In genomic region chrX:11792461-11793421, GRCh38 we compare ENCODE assay signal across 8 cellular contexts. TPM values are rescaled to one million over a fixed set of nuclear protein-coding genes. Genes with fewer than 3 reads are reported as not detected.
DNase-seq lines count a peak whose midpoint lies in the region; ATAC-seq and TF ChIP-seq lines count a peak whose summit lies in the region.

No MANE protein-coding gene starts in this region.

- H3K56ac ChIP-seq in H9 (ENCODE audit: insufficient read length, low read depth, low read length), result no peak overlapping the region

- no peak overlapping the region for H3K27ac ChIP-seq in H9 (ENCODE audit: insufficient read length, low read depth, low read length)

- TF ChIP-seq CTCF in H9 (conservative IDR thresholded peaks at IDR 0.05), result no peak

- H2AFZ ChIP-seq in H9 (ENCODE audit: low read length), result no peak overlapping the region

- H2BK5ac ChIP-seq in H9 (ENCODE audit: insufficient read length, low read length), result no peak overlapping the region

- H3K79me2 ChIP-seq in H9 (ENCODE audit: insufficient read depth, low read length), result no peaks in the 10 kb centered on the region

- no peak overlapping the region for H4K91ac ChIP-seq in H9 (ENCODE audit: insufficient read length, low read depth, low read length)

- no peak overlapping the region for H2BK12ac ChIP-seq in H9 (ENCODE audit: insufficient read length, low read depth, low read length)

- no peak overlapping the region for H3T11ph ChIP-seq in H9 (ENCODE audit: low read length)

- peak overlapping the region; percentile 47 for H3K4me3 Mint-ChIP-seq in activated naive CD8-positive, alpha-beta T cell treated with anti-CD3 and anti-CD28 coated beads, Interleukin-2, amount 10 ng/mL, durations not matched to agents 7 days and 5 days
- H3K4me3 Mint-ChIP-seq in stimulated activated memory B cell treated with anti-CD40 and anti-IgM and Interleukin-4, amounts not matched to agents 10 μg/mL and 1 μg/mL and 100 μg/mL, for 72 hours, result peak overlapping the region; percentile 28
- no peak overlapping the region for H3K4me3 Mint-ChIP-seq in H9

- no peaks in the 10 kb centered on the region for H3K27me3 ChIP-seq in H9 (ENCODE audit: insufficient read depth, low read length)

- H3K9ac ChIP-seq in H9 (ENCODE audit: extremely low read depth, insufficient read length, low read length), result no peak overlapping the region

- no peak overlapping the region for H4K5ac ChIP-seq in H9 (ENCODE audit: insufficient read length, low read depth, low read length)

- WGBS in H9 (ENCODE audit: extremely low coverage, insufficient read length, low lambda C conversion rate), result no CpG with 5 or more reads among the region's 8 CpGs

- POLR2A ChIA-PET in activated naive CD8-positive, alpha-beta T cell treated with anti-CD3 and anti-CD28 coated beads, Interleukin-2, amount 10 ng/mL, durations not matched to agents 7 days and 5 days (lab: Charles Lee), result no interaction called here

- no peaks in the 10 kb centered on the region for H3K27me3 Mint-ChIP-seq in activated naive CD8-positive, alpha-beta T cell treated with anti-CD3 and anti-CD28 coated beads, Interleukin-2, amount 10 ng/mL, durations not matched to agents 7 days and 5 days
- no peaks in the 10 kb centered on the region for H3K27me3 Mint-ChIP-seq in stimulated activated memory B cell treated with anti-CD40 and anti-IgM and Interleukin-4, amounts not matched to agents 10 μg/mL and 1 μg/mL and 100 μg/mL, for 72 hours
- H3K27me3 Mint-ChIP-seq in H9 (ENCODE audit: low read depth), result no peaks in the 10 kb centered on the region

- no peaks in the 10 kb centered on the region for H3K9me3 ChIP-seq in H9 (ENCODE audit: control insufficient read depth, low read depth, low read length)

- H3K4me2 ChIP-seq in H9 (ENCODE audit: insufficient read depth, insufficient read length, low read length), result no peak overlapping the region

- no peaks in the 10 kb centered on the region for H3K9me3 Mint-ChIP-seq in activated naive CD8-positive, alpha-beta T cell treated with anti-CD3 and anti-CD28 coated beads, Interleukin-2, amount 10 ng/mL, durations not matched to agents 7 days and 5 days
- no peaks in the 10 kb centered on the region for H3K9me3 Mint-ChIP-seq in stimulated activated memory B cell treated with anti-CD40 and anti-IgM and Interleukin-4, amounts not matched to agents 10 μg/mL and 1 μg/mL and 100 μg/mL, for 72 hours
- peaks cover 55 to 67% of the 10 kb centered on the region in 2 experiments for H3K9me3 Mint-ChIP-seq in H9

- no peak overlapping the region for H3K14ac ChIP-seq in H9 (ENCODE audit: insufficient read depth, low read length)

- H3K18ac ChIP-seq in H9 (ENCODE audit: insufficient read length, low read depth, low read length), result no peak overlapping the region

- H3K4ac ChIP-seq in H9 (ENCODE audit: low read depth, low read length), result no peak overlapping the region

- H2BK15ac ChIP-seq in H9 (ENCODE audit: low read depth, low read length), result no peak overlapping the region

- H3K23me2 ChIP-seq in H9 (ENCODE audit: insufficient read length, low read depth, low read length, poor library complexity, severe bottlenecking), result no peaks in the 10 kb centered on the region

- H3K4me1 Mint-ChIP-seq in activated naive CD8-positive, alpha-beta T cell treated with anti-CD3 and anti-CD28 coated beads, Interleukin-2, amount 10 ng/mL, durations not matched to agents 7 days and 5 days, result peaks cover 19% of the 10 kb centered on the region
- H3K4me1 Mint-ChIP-seq in stimulated activated memory B cell treated with anti-CD40 and anti-IgM and Interleukin-4, amounts not matched to agents 10 μg/mL and 1 μg/mL and 100 μg/mL, for 72 hours, result peaks cover 26% of the 10 kb centered on the region
- H3K4me1 Mint-ChIP-seq in H9, result peaks cover 8 to 12% of the 10 kb centered on the region in 2 experiments

- no peak overlapping the region for H4K8ac ChIP-seq in H9 (replicated peaks; ENCODE audit: insufficient read length, low read depth, low read length)

- no peaks in the 10 kb centered on the region for H4K20me1 ChIP-seq in H9 (ENCODE audit: control insufficient read depth, insufficient read depth, insufficient read length)

- DNase-seq in RPMI8226 (peak; percentile 92), H9 (no peak), DMS 273 (lab: John Stamatoyannopoulos, UW; ENCODE audit: unreplicated experiment) (no peak)
- DNase-seq in activated naive CD8-positive, alpha-beta T cell treated with anti-CD3 and anti-CD28 coated beads, Interleukin-2, amount 10 ng/mL, durations not matched to agents 7 days and 5 days, result peak; percentile 47

- H2BK20ac ChIP-seq in H9 (ENCODE audit: low read depth, low read length, poor library complexity, severe bottlenecking), result no peak overlapping the region

- no peak overlapping the region for H2BK120ac ChIP-seq in H9 (ENCODE audit: low read depth, low read length, poor library complexity, severe bottlenecking)

- H3K27ac Mint-ChIP-seq in activated naive CD8-positive, alpha-beta T cell treated with anti-CD3 and anti-CD28 coated beads, Interleukin-2, amount 10 ng/mL, durations not matched to agents 7 days and 5 days, result peak overlapping the region; percentile 76
- H3K27ac Mint-ChIP-seq in stimulated activated memory B cell treated with anti-CD40 and anti-IgM and Interleukin-4, amounts not matched to agents 10 μg/mL and 1 μg/mL and 100 μg/mL, for 72 hours, result peak overlapping the region; percentile 87
- no peak overlapping the region for H3K27ac Mint-ChIP-seq in H9

- ATAC-seq in GM18861 (IDR thresholded peaks at IDR 0.05; ENCODE audit: unreplicated experiment), result peak; percentile 81
- ATAC-seq in HG02798 (IDR thresholded peaks at IDR 0.05; ENCODE audit: poor library complexity, unreplicated experiment), result peak; percentile 93
- ATAC-seq in activated naive CD8-positive, alpha-beta T cell treated with anti-CD3 and anti-CD28 coated beads, Interleukin-2, amount 10 ng/mL, durations not matched to agents 7 days and 5 days (ENCODE audit: low read depth), result peak; percentile 87
- ATAC-seq in stimulated activated memory B cell treated with anti-CD40 and anti-IgM and Interleukin-4, amounts not matched to agents 10 μg/mL and 1 μg/mL and 100 μg/mL, for 72 hours, result peak; percentile 97
- no peak for ATAC-seq in esophagus mucosa

- no peaks in the 10 kb centered on the region for H3K79me1 ChIP-seq in H9 (ENCODE audit: insufficient read depth, low read depth, low read length, poor library complexity, severe bottlenecking)

- no peak overlapping the region for H2AK5ac ChIP-seq in H9 (ENCODE audit: insufficient read length, low read length)

- no peak overlapping the region for H3K23ac ChIP-seq in H9 (ENCODE audit: insufficient read length, low read depth, low read length)

- H3K36me3 Mint-ChIP-seq in activated naive CD8-positive, alpha-beta T cell treated with anti-CD3 and anti-CD28 coated beads, Interleukin-2, amount 10 ng/mL, durations not matched to agents 7 days and 5 days, result no peaks in the 10 kb centered on the region
- H3K36me3 Mint-ChIP-seq in stimulated activated memory B cell treated with anti-CD40 and anti-IgM and Interleukin-4, amounts not matched to agents 10 μg/mL and 1 μg/mL and 100 μg/mL, for 72 hours, result no peaks in the 10 kb centered on the region
- no peaks in the 10 kb centered on the region for H3K36me3 Mint-ChIP-seq in H9 (ENCODE audit: insufficient read depth in 1 of 3, low read depth in 3 of 3)

- H3K4me1 ChIP-seq in H9 (ENCODE audit: insufficient read depth, low read length), result no peaks in the 10 kb centered on the region; the same call in 1 of the 2 replicates

RNA-seq across cellular contexts. Expression of gene MSL3, which starts 34.7 kb away (rescaled TPM):
- total RNA-seq in activated naive CD8-positive, alpha-beta T cell treated with anti-CD3 and anti-CD28 coated beads, Interleukin-2, amount 10 ng/mL, durations not matched to agents 7 days and 5 days, result 10 to 100 TPM; 73.7 to 82.4 TPM
- total RNA-seq in H9 (2021), result 13.0 and 14.0 TPM in 2 replicates
- 16.0 TPM for total RNA-seq in esophagus mucosa

Comparison
In these comparisons a context has a peak if more than half of its experiments do, and no peak if none do; other contexts are left out.
1. DNase-seq: peak in RPMI8226 (single experiment) and activated naive CD8-positive, alpha-beta T cell treated with anti-CD3 and anti-CD28 coated beads, Interleukin-2, amount 10 ng/mL, durations not matched to agents 7 days and 5 days (single experiment); none in H9 (single experiment) and DMS 273 (single experiment).
2. H3K27ac Mint-ChIP-seq: peak in activated naive CD8-positive, alpha-beta T cell treated with anti-CD3 and anti-CD28 coated beads, Interleukin-2, amount 10 ng/mL, durations not matched to agents 7 days and 5 days (single experiment) and stimulated activated memory B cell treated with anti-CD40 and anti-IgM and Interleukin-4, amounts not matched to agents 10 μg/mL and 1 μg/mL and 100 μg/mL, for 72 hours (single experiment); none in H9 (0 of 3).
3. H3K4me3 Mint-ChIP-seq: peak in activated naive CD8-positive, alpha-beta T cell treated with anti-CD3 and anti-CD28 coated beads, Interleukin-2, amount 10 ng/mL, durations not matched to agents 7 days and 5 days (single experiment) and stimulated activated memory B cell treated with anti-CD40 and anti-IgM and Interleukin-4, amounts not matched to agents 10 μg/mL and 1 μg/mL and 100 μg/mL, for 72 hours (single experiment); none in H9 (0 of 2).